ENCODE assay signal across 14 cellular contexts in the genomic region with DNA sequence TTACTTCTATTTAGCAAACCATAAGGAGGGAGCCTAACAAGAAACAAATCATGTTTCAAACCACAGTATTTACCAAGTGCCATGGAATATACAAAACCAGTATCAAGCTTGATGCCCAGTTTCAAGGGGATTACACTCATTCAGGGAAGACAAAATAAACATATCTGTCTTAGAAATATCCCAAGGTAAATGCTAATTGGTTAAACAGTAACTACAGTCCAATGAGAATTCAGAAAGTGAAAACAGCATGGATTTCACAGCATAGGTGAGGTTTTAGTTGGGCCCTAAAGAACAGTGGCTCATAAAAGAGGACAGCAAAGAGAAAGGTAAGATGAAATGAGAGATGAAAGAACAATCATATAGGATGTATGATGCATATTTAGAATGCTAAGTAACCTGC.
"Had no signal": no experiment of that assay in that cellular context is flagged by ENCODE, and none has a peak within 500 bp of the region (broad histone marks: within the 10 kb centered on the region; RNA-seq: fewer than 3 reads in every experiment).

No MANE protein-coding gene starts in this region.

- H3K4me3 Mint-ChIP-seq: activated naive CD8-positive, alpha-beta T cell treated with anti-CD3 and anti-CD28 coated beads for 36 hours; neural crest cell; T-helper 17 cell had no signal

- DNase-seq: activated CD4-positive, alpha-beta T cell treated with anti-CD3 and anti-CD28 coated beads, Interleukin-2, amount 50 U/mL, for 1 hour; activated effector memory CD4-positive, alpha-beta T cell treated with anti-CD3 and anti-CD28 coated beads, Interleukin-2, amount 50 U/mL, for 16 hours; activated naive CD8-positive, alpha-beta T cell treated with anti-CD3 and anti-CD28 coated beads for 36 hours; anterior cingulate cortex; esophagus squamous epithelium; foreskin fibroblast; glutamatergic neuron; mammary epithelial cell; T-helper 17 cell had no signal

- H3K27me3 ChIP-seq: breast epithelium, esophagus squamous epithelium, tibial nerve had no signal

- H3K27ac Mint-ChIP-seq: activated naive CD8-positive, alpha-beta T cell treated with anti-CD3 and anti-CD28 coated beads for 36 hours; T-helper 17 cell had no signal

- H3K9me3 ChIP-seq: breast epithelium had no signal

- H3K27me3 Mint-ChIP-seq: activated naive CD8-positive, alpha-beta T cell treated with anti-CD3 and anti-CD28 coated beads for 36 hours; T-helper 17 cell had no signal

- H3K27ac ChIP-seq: esophagus squamous epithelium, tibial nerve had no signal

- ATAC-seq: left lobe of liver, T-helper 17 cell had no signal

- FAIRE-seq: TTC549 had no signal

- H3K4me1 ChIP-seq: breast epithelium had no signal

- H3K4me3 ChIP-seq: breast epithelium, esophagus squamous epithelium, tibial nerve had no signal
